16 cellular contexts compared by ENCODE assay signal in genomic region chr11:35169754-35170153, GRCh38. TPM values are rescaled to one million over a fixed set of nuclear protein-coding genes. Genes with fewer than 3 reads are reported as not detected.
DNase-seq lines count a peak whose midpoint lies in the region; ATAC-seq, FAIRE-seq and TF ChIP-seq lines count a peak whose summit lies in the region.
"Had no signal": no experiment of that assay in that cellular context is flagged by ENCODE, and none has a peak within 500 bp of the region (broad histone marks: within the 10 kb centered on the region; RNA-seq: fewer than 3 reads in every experiment).

No MANE protein-coding gene starts in this region.

- H3K9ac ChIP-seq in adipocyte (ENCODE audit: low read length) (peak overlapping the region; percentile 85), kidney (ENCODE audit: low read length in 2 of 2) (no peak overlapping the region)

- H3K4me3 Mint-ChIP-seq in natural killer cell treated with Interleukin-12 subunit alpha and Interleukin-12 subunit beta and Interleukin-15 and Interleukin-18, amount 100 ng/mL, for 72 hours: peak overlapping the region; percentile 12
- H3K4me3 Mint-ChIP-seq: stimulated activated naive CD8-positive, alpha-beta T cell treated with anti-CD3 and anti-CD28 coated beads, Interleukin-15, amount 100 ng/mL, for 72 hours had no signal

- H3K9me3 ChIP-seq in right atrium auricular region (no peaks in the 10 kb centered on the region), heart left ventricle (no peaks in the 10 kb centered on the region), adipocyte (ENCODE audit: control insufficient read depth, low read length) (no peaks in the 10 kb centered on the region), uterus (no peaks in the 10 kb centered on the region), BE2C (no peaks in the 10 kb centered on the region), kidney (ENCODE audit: control insufficient read depth in 1 of 2, low read length in 2 of 2) (no peaks in the 10 kb centered on the region)

- intact Hi-C loops in heart left ventricle (cut with DNase I): no loop called here
- intact Hi-C loops in uterus (cut with DNase I; ENCODE audit: low total_unique reads): no loop called here
- intact Hi-C loops in kidney (cut with DNase I): no loop called here

- peak overlapping the region; percentile 69 to 97 for H3K27ac Mint-ChIP-seq in natural killer cell treated with Interleukin-12 subunit alpha and Interleukin-12 subunit beta and Interleukin-15 and Interleukin-18, amount 100 ng/mL, for 72 hours

- 94 to 97% (median 95%) methylated on average over 1 of the region's 1 CpG for WGBS in heart left ventricle, 4 donors

- no peaks in the 10 kb centered on the region for H3K27me3 ChIP-seq in right atrium auricular region
- H3K27me3 ChIP-seq in heart left ventricle: no peaks in the 10 kb centered on the region
- no peaks in the 10 kb centered on the region for H3K27me3 ChIP-seq in adipocyte (replicated peaks; ENCODE audit: control insufficient read depth, insufficient read depth, low read length)
- H3K27me3 ChIP-seq in uterus: no peaks in the 10 kb centered on the region
- no peaks in the 10 kb centered on the region for H3K27me3 ChIP-seq in BE2C

- no peak overlapping the region for H3K4me3 ChIP-seq in right atrium auricular region
- no peak overlapping the region for H3K4me3 ChIP-seq in heart left ventricle
- H3K4me3 ChIP-seq in adipocyte (ENCODE audit: low read length): peak overlapping the region; percentile 30
- H3K4me3 ChIP-seq in uterus: no peak overlapping the region
- no peak overlapping the region for H3K4me3 ChIP-seq in BE2C (ENCODE audit: low read depth, low read length)
- H3K4me3 ChIP-seq in kidney (ENCODE audit: low read length in 2 of 2): no peak overlapping the region

- DNase-seq in right atrium auricular region (ENCODE audit: low spot score) (no peak), heart left ventricle (no peak), adipocyte (ENCODE audit: low read depth) (no peak), uterus (no peak), BE2C (no peak), cortex of kidney (lab: John Stamatoyannopoulos, UW) (no peak), kidney (no peak)
- no peak for DNase-seq in natural killer cell treated with Interleukin-12 subunit alpha and Interleukin-12 subunit beta and Interleukin-15 and Interleukin-18, amount 100 ng/mL, for 72 hours (ENCODE audit: low spot score)
- DNase-seq: amygdala; DMS79; H7; left ventricle myocardium superior; NCI-H1105; NCI-H510A; OCI-M1; stimulated activated naive CD8-positive, alpha-beta T cell treated with anti-CD3 and anti-CD28 coated beads, Interleukin-15, amount 100 ng/mL, for 72 hours had no signal

- FAIRE-seq in kidney (lab: Jason Lieb, UNC): no peak

- H3K27me3 Mint-ChIP-seq in natural killer cell treated with Interleukin-12 subunit alpha and Interleukin-12 subunit beta and Interleukin-15 and Interleukin-18, amount 100 ng/mL, for 72 hours: no peaks in the 10 kb centered on the region
- H3K27me3 Mint-ChIP-seq: stimulated activated naive CD8-positive, alpha-beta T cell treated with anti-CD3 and anti-CD28 coated beads, Interleukin-15, amount 100 ng/mL, for 72 hours had no signal

- H3K36me3 Mint-ChIP-seq in natural killer cell treated with Interleukin-12 subunit alpha and Interleukin-12 subunit beta and Interleukin-15 and Interleukin-18, amount 100 ng/mL, for 72 hours: peaks cover 27% of the 10 kb centered on the region

- peaks cover 93 to 99% of the 10 kb centered on the region in 2 donors for H3K4me1 Mint-ChIP-seq in natural killer cell treated with Interleukin-12 subunit alpha and Interleukin-12 subunit beta and Interleukin-15 and Interleukin-18, amount 100 ng/mL, for 72 hours (ENCODE audit: low read depth in 2 of 2)

- ATAC-seq in heart left ventricle: no peak
- ATAC-seq in natural killer cell treated with Interleukin-12 subunit alpha and Interleukin-12 subunit beta and Interleukin-15 and Interleukin-18, amount 100 ng/mL, for 72 hours: no peak
- ATAC-seq: left ventricle myocardium superior; stimulated activated naive CD8-positive, alpha-beta T cell treated with anti-CD3 and anti-CD28 coated beads, Interleukin-15, amount 100 ng/mL, for 72 hours had no signal

- TF ChIP-seq POLR2A in heart left ventricle (IDR thresholded peaks at IDR 0.05): no peak
- TF ChIP-seq POLR2A in uterus (IDR thresholded peaks at IDR 0.05): no peak

- H3K4me1 ChIP-seq in right atrium auricular region: peaks cover 0 to 62% of the 10 kb centered on the region in 2 donors
- H3K4me1 ChIP-seq in heart left ventricle: peaks cover 0 to 95% (median 33%) of the 10 kb centered on the region in 12 donors
- H3K4me1 ChIP-seq in adipocyte (ENCODE audit: control insufficient read depth, insufficient read depth, low read length): peaks cover 100% of the 10 kb centered on the region
- peaks cover 12 to 25% of the 10 kb centered on the region in 2 donors for H3K4me1 ChIP-seq in uterus
- H3K4me1 ChIP-seq in BE2C: no peaks in the 10 kb centered on the region
- H3K4me1 ChIP-seq in kidney (ENCODE audit: control insufficient read depth in 1 of 2, insufficient read depth in 1 of 2, low read depth in 1 of 2, low read length in 2 of 2): peaks cover 3 to 4% of the 10 kb centered on the region in 2 donors

- H3K27ac ChIP-seq in right atrium auricular region: peak overlapping the region; percentile 29 to 47
- H3K27ac ChIP-seq in heart left ventricle: peak overlapping the region in 6 of 12 donors; percentile 28 to 66 (median 46)
- peak overlapping the region; percentile 82 to 90 for H3K27ac ChIP-seq in uterus
- H3K27ac ChIP-seq in kidney (ENCODE audit: low read depth in 2 of 2, low read length in 2 of 2): peak overlapping the region in 1 of 2 donors; percentile 37

- H3K9me3 Mint-ChIP-seq in natural killer cell treated with Interleukin-12 subunit alpha and Interleukin-12 subunit beta and Interleukin-15 and Interleukin-18, amount 100 ng/mL, for 72 hours: no peaks in the 10 kb centered on the region
- H3K9me3 Mint-ChIP-seq: stimulated activated naive CD8-positive, alpha-beta T cell treated with anti-CD3 and anti-CD28 coated beads, Interleukin-15, amount 100 ng/mL, for 72 hours had no signal

- TF ChIP-seq CTCF in right atrium auricular region (IDR thresholded peaks at IDR 0.05): no peak
- TF ChIP-seq CTCF in heart left ventricle (IDR thresholded peaks at IDR 0.05): no peak
- TF ChIP-seq CTCF in uterus (IDR thresholded peaks at IDR 0.05): no peak
- TF ChIP-seq CTCF in BE2C (IDR thresholded peaks at IDR 0.05; ENCODE audit: low read depth, low read length): no peak
- TF ChIP-seq CTCF in kidney (IDR thresholded peaks at IDR 0.05; ENCODE audit: borderline replicate concordance, extremely low read depth, insufficient read depth): no peak

- H3K36me3 ChIP-seq in right atrium auricular region: no peaks in the 10 kb centered on the region
- no peaks in the 10 kb centered on the region for H3K36me3 ChIP-seq in heart left ventricle
- H3K36me3 ChIP-seq in adipocyte (ENCODE audit: control insufficient read depth, insufficient read depth, low read length, severe bottlenecking): no peaks in the 10 kb centered on the region
- no peaks in the 10 kb centered on the region for H3K36me3 ChIP-seq in uterus
- H3K36me3 ChIP-seq in BE2C: no peaks in the 10 kb centered on the region
- no peaks in the 10 kb centered on the region for H3K36me3 ChIP-seq in kidney (ENCODE audit: control insufficient read depth in 1 of 2, insufficient read depth in 2 of 2, low read length in 2 of 2)

RNA-seq across cellular contexts. Expression of gene CD44, which starts 30.8 kb away (rescaled TPM):
- total RNA-seq in right atrium auricular region (10 to 100 TPM; 26.8 to 37.3 TPM), heart left ventricle (100 to 1,000 TPM in 2 of 9 donors, 10 to 100 TPM in 7; 15.1 to 210 (median 26.2) TPM), uterus (100 to 1,000 TPM; 135 to 636 (median 397) TPM), kidney (235 TPM)
- polyA plus RNA-seq in heart left ventricle (10 to 100 TPM in 1 of 2 donors, 1 to 10 TPM in 1; 3.9 to 37.4 TPM), kidney (ENCODE audit: insufficient read depth, low read depth, low replicate concordance) (13.8 TPM)
- total RNA-seq in natural killer cell treated with Interleukin-12 subunit alpha and Interleukin-12 subunit beta and Interleukin-15 and Interleukin-18, amount 100 ng/mL, for 72 hours: 100 to 1,000 TPM; 698 to 736 TPM
- polyA plus RNA-seq in BE2C (2012; ENCODE audit: insufficient read depth, insufficient read length, low read depth): 24.4 TPM
